Comparison of ENCODE assay signal across 8 cellular contexts in genomic region chr3:138118863-138119766, GRCh38. TPM values are rescaled to one million over a fixed set of nuclear protein-coding genes. Genes with fewer than 3 reads are reported as not detected.
DNase-seq lines count a peak whose midpoint lies in the region; ATAC-seq and TF ChIP-seq lines count a peak whose summit lies in the region.

No MANE protein-coding gene starts in this region.

- peak overlapping the region; percentile 31; the same call in 1 of the 2 replicates for H3K4me3 Mint-ChIP-seq in HFFc6
- H3K4me3 Mint-ChIP-seq in activated naive CD8-positive, alpha-beta T cell treated with anti-CD3 and anti-CD28 coated beads, Interleukin-2, amount 10 ng/mL, durations not matched to agents 7 days and 5 days, result no peak overlapping the region
- H3K4me3 Mint-ChIP-seq in immature natural killer cell, result no peak overlapping the region

- H3K4me1 Mint-ChIP-seq in HFFc6 (ENCODE audit: low read depth) (peaks cover 32% of the 10 kb centered on the region), immature natural killer cell (peaks cover 11% of the 10 kb centered on the region in 2 donors)
- H3K4me1 Mint-ChIP-seq in activated naive CD8-positive, alpha-beta T cell treated with anti-CD3 and anti-CD28 coated beads, Interleukin-2, amount 10 ng/mL, durations not matched to agents 7 days and 5 days, result peaks cover 4% of the 10 kb centered on the region

- POLR2A ChIA-PET in activated naive CD8-positive, alpha-beta T cell treated with anti-CD3 and anti-CD28 coated beads, Interleukin-2, amount 10 ng/mL, durations not matched to agents 7 days and 5 days (lab: Charles Lee), result interaction anchor here (0.6 kb wide), 1 partner anchor 50 kb away, joined by 3 read pairs; no protein-coding TSS in a partner anchor

- H3K27me3 Mint-ChIP-seq in HFFc6 (ENCODE audit: insufficient read depth) (peaks cover 2% of the 10 kb centered on the region; the same call in 1 of the 2 replicates), immature natural killer cell (ENCODE audit: low read depth in 3 of 3) (peaks cover 5 to 19% (median 10%) of the 10 kb centered on the region in 3 donors)
- peaks cover 26% of the 10 kb centered on the region for H3K27me3 Mint-ChIP-seq in activated naive CD8-positive, alpha-beta T cell treated with anti-CD3 and anti-CD28 coated beads, Interleukin-2, amount 10 ng/mL, durations not matched to agents 7 days and 5 days

- H3K4me3 ChIP-seq in GM06990 (replicated peaks; ENCODE audit: low read depth, low read length), result no peak overlapping the region
- no peak overlapping the region for H3K4me3 ChIP-seq in SJSA1
- no peak overlapping the region for H3K4me3 ChIP-seq in heart left ventricle

- no peak overlapping the region for H3K27ac Mint-ChIP-seq in HFFc6
- H3K27ac Mint-ChIP-seq in activated naive CD8-positive, alpha-beta T cell treated with anti-CD3 and anti-CD28 coated beads, Interleukin-2, amount 10 ng/mL, durations not matched to agents 7 days and 5 days, result no peak overlapping the region
- no peak overlapping the region for H3K27ac Mint-ChIP-seq in immature natural killer cell

- TF ChIP-seq CTCF in GM06990 (IDR thresholded peaks at IDR 0.05; ENCODE audit: insufficient read depth, low read length, poor library complexity, severe bottlenecking) (peak; percentile 90), HFFc6 (IDR thresholded peaks at IDR 0.05) (peak; percentile 88), heart left ventricle (IDR thresholded peaks at IDR 0.05) (peak; percentile 69 to 86 (median 81))

- ATAC-seq in activated naive CD8-positive, alpha-beta T cell treated with anti-CD3 and anti-CD28 coated beads, Interleukin-2, amount 10 ng/mL, durations not matched to agents 7 days and 5 days (ENCODE audit: low read depth), result peak; percentile 51
- ATAC-seq in heart left ventricle, result peak; percentile 40 to 69 (median 64)

- H3K27ac ChIP-seq in SJSA1 (no peak overlapping the region), heart left ventricle (no peak overlapping the region)

- H3K4me1 ChIP-seq in SJSA1 (replicated peaks), result peaks cover 11% of the 10 kb centered on the region
- H3K4me1 ChIP-seq in heart left ventricle, result peaks cover 0 to 26% (median 7%) of the 10 kb centered on the region in 12 donors

- no peaks in the 10 kb centered on the region for H3K36me3 ChIP-seq in GM06990 (ENCODE audit: control insufficient read depth, insufficient read depth, low read length)
- H3K36me3 ChIP-seq in SJSA1, result peaks cover 9% of the 10 kb centered on the region; the same call in 1 of the 2 replicates
- no peaks in the 10 kb centered on the region for H3K36me3 ChIP-seq in heart left ventricle

- H3K27me3 ChIP-seq in GM06990 (replicated peaks; ENCODE audit: control insufficient read depth, insufficient read depth, low read length) (no peaks in the 10 kb centered on the region), SJSA1 (replicated peaks) (no peaks in the 10 kb centered on the region), heart left ventricle (no peaks in the 10 kb centered on the region)

- intact Hi-C loops in heart left ventricle (cut with DNase I), result loop anchor here in 9 of 10 donors (1.0 to 10.0 kb wide), 6 partner anchors 48 to 1304 kb away; partner anchors contain the start of genes ARMC8 (in 1 of the 9), CLDN18 (in 1 of the 9) and SLC35G2 (in 1 of the 9)

- H3K36me3 Mint-ChIP-seq in HFFc6 (ENCODE audit: low read depth), result no peaks in the 10 kb centered on the region; the same call in 1 of the 2 replicates
- no peaks in the 10 kb centered on the region for H3K36me3 Mint-ChIP-seq in activated naive CD8-positive, alpha-beta T cell treated with anti-CD3 and anti-CD28 coated beads, Interleukin-2, amount 10 ng/mL, durations not matched to agents 7 days and 5 days
- H3K36me3 Mint-ChIP-seq in immature natural killer cell, result no peaks in the 10 kb centered on the region

- no peak for DNase-seq in GM06990 (ENCODE audit: extremely low read depth, insufficient read length)
- peak; percentile 61 for DNase-seq in HFFc6
- DNase-seq in NCI-H1048 (lab: John Stamatoyannopoulos, UW), result peak; percentile 18
- DNase-seq in SJSA1 (ENCODE audit: low read depth in 1 of 2, low spot score in 2 of 2), result peak; percentile 65 to 66
- peak; percentile 61 for DNase-seq in activated naive CD8-positive, alpha-beta T cell treated with anti-CD3 and anti-CD28 coated beads, Interleukin-2, amount 10 ng/mL, durations not matched to agents 7 days and 5 days
- DNase-seq in heart left ventricle, result peak in 4 of 5 donors; percentile 54 to 74 (median 71)
- DNase-seq in pulmonary artery endothelial cell (ENCODE audit: low read depth, low spot score), result peak; percentile 40
- DNase-seq in immature natural killer cell, result no peak

- 35 to 43% (median 37%) methylated on average over 10 to 11 of the region's 11 CpGs for WGBS in heart left ventricle, 4 donors

- TF ChIP-seq POLR2A in heart left ventricle (IDR thresholded peaks at IDR 0.05), result no peak

- H3K9me3 Mint-ChIP-seq in HFFc6 (no peaks in the 10 kb centered on the region), immature natural killer cell (no peaks in the 10 kb centered on the region)
- no peaks in the 10 kb centered on the region for H3K9me3 Mint-ChIP-seq in activated naive CD8-positive, alpha-beta T cell treated with anti-CD3 and anti-CD28 coated beads, Interleukin-2, amount 10 ng/mL, durations not matched to agents 7 days and 5 days

- H3K9me3 ChIP-seq in SJSA1 (replicated peaks) (no peaks in the 10 kb centered on the region), heart left ventricle (peaks cover 0 to 4% (median 0%) of the 10 kb centered on the region in 12 donors)

RNA-seq across cellular contexts. Expression of gene DZIP1L, which starts 3.7 kb away (rescaled TPM):
- 10 to 100 TPM in 1 of 6 experiments, 1 to 10 TPM in 5; 6.1 to 10.8 (median 8.8) TPM for total RNA-seq in HFFc6 (2021; fragmentation: NEBNext Ultra II Directional; extraction: Animal tissue kit (Norgen Biotek cat#: 25700))
- 18.1 and 24.0 TPM in 2 replicates for total RNA-seq in SJSA1 (2014; rRNA removed; shearing (Covaris generic))
- total RNA-seq in activated naive CD8-positive, alpha-beta T cell treated with anti-CD3 and anti-CD28 coated beads, Interleukin-2, amount 10 ng/mL, durations not matched to agents 7 days and 5 days, result under 1 TPM in 1 of 2 experiments, not detected in 1; 0.40 TPM
- total RNA-seq in heart left ventricle (1 to 10 TPM; 1.6 to 7.6 (median 4.0) TPM), pulmonary artery endothelial cell (9.6 and 12.7 TPM in 2 replicates)
- polyA plus RNA-seq in heart left ventricle (1 to 10 TPM; 3.1 TPM), immature natural killer cell (not detected)

RNA-seq across cellular contexts. Expression of gene A4GNT, which starts 13.1 kb away (rescaled TPM):
- total RNA-seq in HFFc6 (2021; fragmentation: NEBNext Ultra II Directional; extraction: Animal tissue kit (Norgen Biotek cat#: 25700)), result not detected
- not detected in 2 replicates for total RNA-seq in SJSA1 (2014; rRNA removed; shearing (Covaris generic))
- not detected for total RNA-seq in activated naive CD8-positive, alpha-beta T cell treated with anti-CD3 and anti-CD28 coated beads, Interleukin-2, amount 10 ng/mL, durations not matched to agents 7 days and 5 days
- total RNA-seq in heart left ventricle (not detected), pulmonary artery endothelial cell (not detected in 2 replicates)
- polyA plus RNA-seq in heart left ventricle (not detected), immature natural killer cell (not detected)

RNA-seq across cellular contexts. Expression of gene DBR1, which starts 55.6 kb away (rescaled TPM):
- 10 to 100 TPM in 5 of 6 experiments, 1 to 10 TPM in 1; 9.9 to 13.7 (median 11.8) TPM for total RNA-seq in HFFc6 (2021; fragmentation: NEBNext Ultra II Directional; extraction: Animal tissue kit (Norgen Biotek cat#: 25700))
- total RNA-seq in SJSA1 (2014; rRNA removed; shearing (Covaris generic)), result 17.4 and 19.8 TPM in 2 replicates
- total RNA-seq in activated naive CD8-positive, alpha-beta T cell treated with anti-CD3 and anti-CD28 coated beads, Interleukin-2, amount 10 ng/mL, durations not matched to agents 7 days and 5 days, result 10 to 100 TPM; 22.6 to 25.7 TPM
- total RNA-seq in heart left ventricle (10 to 100 TPM in 1 of 9 donors, 1 to 10 TPM in 8; 6.2 to 11.0 (median 7.9) TPM), pulmonary artery endothelial cell (17.9 and 19.5 TPM in 2 replicates)
- polyA plus RNA-seq in heart left ventricle (1 to 10 TPM; 3.2 to 8.1 TPM), immature natural killer cell (10 to 100 TPM in 2 of 3 donors, 1 to 10 TPM in 1; 7.3 to 14.0 (median 11.5) TPM)

Comparison
In these comparisons a context has a peak if more than half of its experiments do, and no peak if none do; other contexts are left out.
1. DNase-seq: peak in HFFc6 (single experiment), NCI-H1048 (single experiment), SJSA1 (2 of 2), activated naive CD8-positive, alpha-beta T cell treated with anti-CD3 and anti-CD28 coated beads, Interleukin-2, amount 10 ng/mL, durations not matched to agents 7 days and 5 days (single experiment), heart left ventricle (4 of 5) and pulmonary artery endothelial cell (single experiment); none in GM06990 (single experiment) and immature natural killer cell (0 of 3).
2. Peak in every context shown above with its lines, with median percentiles within 50 percentile points of each other: CTCF ChIP-seq.